7 cellular contexts compared by ENCODE assay signal in the genomic region with DNA sequence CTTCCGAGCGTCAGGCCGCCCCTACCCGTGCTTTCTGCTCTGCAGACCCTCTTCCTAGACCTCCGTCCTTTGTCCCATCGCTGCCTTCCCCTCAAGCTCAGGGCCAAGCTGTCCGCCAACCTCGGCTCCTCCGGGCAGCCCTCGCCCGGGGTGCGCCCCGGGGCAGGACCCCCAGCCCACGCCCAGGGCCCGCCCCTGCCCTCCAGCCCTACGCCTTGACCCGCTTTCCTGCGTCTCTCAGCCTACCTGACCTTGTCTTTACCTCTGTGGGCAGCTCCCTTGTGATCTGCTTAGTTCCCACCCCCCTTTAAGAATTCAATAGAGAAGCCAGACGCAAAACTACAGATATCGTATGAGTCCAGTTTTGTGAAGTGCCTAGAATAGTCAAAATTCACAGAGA. TPM values are rescaled to one million over a fixed set of nuclear protein-coding genes. Genes with fewer than 3 reads are reported as not detected.
DNase-seq lines count a peak whose midpoint lies in the region; ATAC-seq and TF ChIP-seq lines count a peak whose summit lies in the region.
"Not testable (repeated sequence)": the region's sequence is repeated elsewhere in the genome, so short reads cannot be mapped to it uniquely, and the experiment has no call there.

A gene with protein sequence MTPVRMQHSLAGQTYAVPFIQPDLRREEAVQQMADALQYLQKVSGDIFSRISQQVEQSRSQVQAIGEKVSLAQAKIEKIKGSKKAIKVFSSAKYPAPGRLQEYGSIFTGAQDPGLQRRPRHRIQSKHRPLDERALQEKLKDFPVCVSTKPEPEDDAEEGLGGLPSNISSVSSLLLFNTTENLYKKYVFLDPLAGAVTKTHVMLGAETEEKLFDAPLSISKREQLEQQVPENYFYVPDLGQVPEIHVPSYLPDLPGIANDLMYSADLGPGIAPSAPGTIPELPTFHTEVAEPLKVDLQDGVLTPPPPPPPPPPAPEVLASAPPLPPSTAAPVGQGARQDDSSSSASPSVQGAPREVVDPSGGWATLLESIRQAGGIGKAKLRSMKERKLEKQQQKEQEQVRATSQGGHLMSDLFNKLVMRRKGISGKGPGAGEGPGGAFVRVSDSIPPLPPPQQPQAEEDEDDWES (minus strand): TSS at position 101 of the 400 bp plus-strand sequence. CDS start 4,457 bp downstream, outside the sequence.

- not testable (repeated sequence) for ATAC-seq in activated CD8-positive, alpha-beta memory T cell treated with anti-CD3 and anti-CD28 coated beads, Interleukin-2, amount 10 ng/mL, durations not matched to agents 7 days and 5 days; heart left ventricle

- not testable (repeated sequence) for H3K4me2 ChIP-seq in GM23248 (ENCODE audit: unreplicated experiment)
- 0 out of 2 replicates have a peak within 1 kb of the TSS, but pooled peaks have one; percentile 23 for H3K4me2 ChIP-seq in OCI-LY7 (ENCODE audit: low read length)

- TF ChIP-seq CTCF in OCI-LY7 (conservative IDR thresholded peaks at IDR 0.05; ENCODE audit: low read length); chondrocyte (IDR thresholded peaks at IDR 0.05); heart left ventricle (IDR thresholded peaks at IDR 0.05); mesothelial cell of epicardium (IDR thresholded peaks at IDR 0.05; ENCODE audit: unreplicated experiment); sigmoid colon (IDR thresholded peaks at IDR 0.05): not testable (repeated sequence)

- CTCF ChIA-PET in OCI-LY7 (lab: Charles Lee; ENCODE audit: unreplicated experiment); activated CD8-positive, alpha-beta memory T cell treated with anti-CD3 and anti-CD28 coated beads, Interleukin-2, amount 10 ng/mL, durations not matched to agents 7 days and 5 days (lab: Charles Lee): not testable (repeated sequence)

- H3K27me3 Mint-ChIP-seq in activated CD8-positive, alpha-beta memory T cell treated with anti-CD3 and anti-CD28 coated beads, Interleukin-2, amount 10 ng/mL, durations not matched to agents 7 days and 5 days; chondrocyte (ENCODE audit: low read depth); mesothelial cell of epicardium (ENCODE audit: low read depth): not testable (repeated sequence)

- not testable (repeated sequence) for H3K9me2 ChIP-seq in GM23248 (ENCODE audit: insufficient read depth); OCI-LY7 (ENCODE audit: insufficient read depth, low read length)

- not testable (repeated sequence) for H3F3A ChIP-seq in GM23248 (ENCODE audit: insufficient read depth)

- H3K36me3 Mint-ChIP-seq in activated CD8-positive, alpha-beta memory T cell treated with anti-CD3 and anti-CD28 coated beads, Interleukin-2, amount 10 ng/mL, durations not matched to agents 7 days and 5 days; chondrocyte (ENCODE audit: low read depth); mesothelial cell of epicardium: not testable (repeated sequence)

- intact Hi-C loops in OCI-LY7 (cut with micrococcal nuclease; ENCODE audit: unreplicated experiment); heart left ventricle (cut with DNase I); sigmoid colon (cut with DNase I): not testable (repeated sequence)

- H3K4me3 ChIP-seq in GM23248, result peak within 1 kb of the TSS; percentile 56
- peak within 1 kb of the TSS; percentile 64 for H3K4me3 ChIP-seq in OCI-LY7 (ENCODE audit: low read depth, low read length, poor library complexity, severe bottlenecking)
- H3K4me3 ChIP-seq in heart left ventricle, result peak within 1 kb of the TSS in 10 of 12 donors; percentile 27 to 55 (median 46)
- H3K4me3 ChIP-seq in sigmoid colon, result peak within 1 kb of the TSS; percentile 30 to 51 (median 44)

- H3K27ac Mint-ChIP-seq in activated CD8-positive, alpha-beta memory T cell treated with anti-CD3 and anti-CD28 coated beads, Interleukin-2, amount 10 ng/mL, durations not matched to agents 7 days and 5 days; chondrocyte (ENCODE audit: unreplicated experiment); mesothelial cell of epicardium: not testable (repeated sequence)

- not testable (repeated sequence) for BruUV-seq in OCI-LY7 (replicated peaks; lab: Mats Ljungman, UMichigan)

- H3K79me2 ChIP-seq in GM23248 (ENCODE audit: insufficient read depth); OCI-LY7 (ENCODE audit: insufficient read depth, low read depth, low read length): not testable (repeated sequence)

- not testable (repeated sequence) for TF ChIP-seq EP300 in sigmoid colon (IDR thresholded peaks at IDR 0.05)

- TF ChIP-seq POLR2A in heart left ventricle (IDR thresholded peaks at IDR 0.05); sigmoid colon (IDR thresholded peaks at IDR 0.05): not testable (repeated sequence)

- H3K4me3 Mint-ChIP-seq in activated CD8-positive, alpha-beta memory T cell treated with anti-CD3 and anti-CD28 coated beads, Interleukin-2, amount 10 ng/mL, durations not matched to agents 7 days and 5 days; mesothelial cell of epicardium: not testable (repeated sequence)
- peak within 1 kb of the TSS; percentile 22 for H3K4me3 Mint-ChIP-seq in chondrocyte (ENCODE audit: unreplicated experiment)

- POLR2A ChIA-PET in OCI-LY7 (lab: Charles Lee), result not testable (repeated sequence)

- not testable (repeated sequence) for H3K4me1 ChIP-seq in GM23248 (ENCODE audit: insufficient read depth); OCI-LY7 (ENCODE audit: insufficient read depth, low read length, poor library complexity, severe bottlenecking); heart left ventricle; sigmoid colon

- H3K9me3 Mint-ChIP-seq in activated CD8-positive, alpha-beta memory T cell treated with anti-CD3 and anti-CD28 coated beads, Interleukin-2, amount 10 ng/mL, durations not matched to agents 7 days and 5 days (ENCODE audit: low read depth); chondrocyte (ENCODE audit: low read depth); mesothelial cell of epicardium: not testable (repeated sequence)

- H2AFZ ChIP-seq in GM23248; OCI-LY7 (ENCODE audit: low read length): not testable (repeated sequence)

- H3K27me3 ChIP-seq in GM23248 (replicated peaks; ENCODE audit: insufficient read depth); heart left ventricle; sigmoid colon: not testable (repeated sequence)

- H3K9me3 ChIP-seq in GM23248 (ENCODE audit: low read depth); OCI-LY7 (ENCODE audit: low read length); heart left ventricle; sigmoid colon: not testable (repeated sequence)

- in situ Hi-C loops in GM23248 (cut with MboI), result not testable (repeated sequence)

- no CpG with 5 or more reads among the region's 20 CpGs for WGBS in GM23248 (ENCODE audit: low coverage in 1 of 2, low lambda C conversion rate in 2 of 2, missing lambda C conversion rate in 2 of 2), 2 experiments
- 0% methylated on average over 1 to 2 of the region's 20 CpGs; no CpG with 5 or more reads in 2 of the 4 donors for WGBS in heart left ventricle, 4 donors
- 0% methylated on average over 2 to 3 of the region's 20 CpGs for WGBS in sigmoid colon, 2 donors

- peak within 1 kb of the TSS; percentile 62 for H3K9ac ChIP-seq in GM23248

- H4K20me1 ChIP-seq in GM23248 (ENCODE audit: insufficient read depth); OCI-LY7 (ENCODE audit: insufficient read depth, low read length): not testable (repeated sequence)

- not testable (repeated sequence) for H3K27ac ChIP-seq in GM23248; OCI-LY7 (ENCODE audit: low read depth, low read length, poor library complexity, severe bottlenecking); heart left ventricle; sigmoid colon

- not testable (repeated sequence) for H3K4me1 Mint-ChIP-seq in activated CD8-positive, alpha-beta memory T cell treated with anti-CD3 and anti-CD28 coated beads, Interleukin-2, amount 10 ng/mL, durations not matched to agents 7 days and 5 days; chondrocyte (ENCODE audit: low read depth); mesothelial cell of epicardium

- DNase-seq in GM23248; OCI-LY7 (ENCODE audit: low spot score); activated CD8-positive, alpha-beta memory T cell treated with anti-CD3 and anti-CD28 coated beads, Interleukin-2, amount 10 ng/mL, durations not matched to agents 7 days and 5 days; chondrocyte (ENCODE audit: low spot score); heart left ventricle; mesothelial cell of epicardium (ENCODE audit: low spot score in 2 of 2, unreplicated experiment in 2 of 2); sigmoid colon: not testable (repeated sequence)

- not testable (repeated sequence) for H3K36me3 ChIP-seq in GM23248 (ENCODE audit: low read depth); OCI-LY7 (ENCODE audit: insufficient read depth, low read length); heart left ventricle; sigmoid colon

RNA-seq across cellular contexts. Expression of the gene that starts here (rescaled TPM):
- 3.1 and 6.2 TPM in 2 replicates for total RNA-seq in GM23248 (2014; rRNA removed; shearing (Covaris generic))
- polyA plus RNA-seq in GM23248 (2016; fragmentation: Nextera tagmentation; extraction: Ambion mirVana), result 7.7 and 9.0 TPM in 2 replicates
- total RNA-seq in OCI-LY7 (2014; rRNA removed; shearing (Covaris generic)), result 14.2 and 17.0 TPM in 2 replicates
- 20.2 and 22.4 TPM in 2 replicates for total RNA-seq in OCI-LY7 (2022)
- 10 to 100 TPM; 18.6 to 23.9 TPM for total RNA-seq in activated CD8-positive, alpha-beta memory T cell treated with anti-CD3 and anti-CD28 coated beads, Interleukin-2, amount 10 ng/mL, durations not matched to agents 7 days and 5 days
- 7.7 to 10.0 TPM (median 9.8 TPM) in 3 replicates for total RNA-seq in chondrocyte
- 10 to 100 TPM in 1 of 9 donors, 1 to 10 TPM in 8; 2.7 to 14.7 (median 9.2) TPM for total RNA-seq in heart left ventricle
- polyA plus RNA-seq in heart left ventricle, result 10 to 100 TPM in 1 of 2 donors, 1 to 10 TPM in 1; 9.5 to 10.9 TPM
- total RNA-seq in mesothelial cell of epicardium, result 24.7 to 26.4 TPM (median 26.4 TPM) in 3 replicates
- total RNA-seq in sigmoid colon, result 1 to 10 TPM; 3.0 to 6.6 (median 5.1) TPM
- polyA plus RNA-seq in sigmoid colon, result 10 to 100 TPM in 1 of 3 donors, 1 to 10 TPM in 2; 7.4 to 20.9 (median 7.8) TPM
